In genomic region chr15:74497584-74497983, GRCh38 we compare ENCODE assay signal across 13 cellular contexts. TPM values are rescaled to one million over a fixed set of nuclear protein-coding genes. Genes with fewer than 3 reads are reported as not detected.
DNase-seq lines count a peak whose midpoint lies in the region; ATAC-seq, FAIRE-seq and TF ChIP-seq lines count a peak whose summit lies in the region.
"Had no signal": no experiment of that assay in that cellular context is flagged by ENCODE, and none has a peak within 500 bp of the region (broad histone marks: within the 10 kb centered on the region; RNA-seq: fewer than 3 reads in every experiment).

No MANE protein-coding gene starts in this region.

- no peak for TF ChIP-seq CTCF in bronchial epithelial cell (IDR thresholded peaks at IDR 0.05; ENCODE audit: insufficient read depth, low read length, severe bottlenecking)

- intact Hi-C loops in posterior cingulate gyrus (cut with DNase I) = no loop called here

- H3K27me3 ChIP-seq in bronchial epithelial cell (ENCODE audit: control insufficient read depth, insufficient read depth, low read length) = no peaks in the 10 kb centered on the region

- ATAC-seq in HG03521 (IDR thresholded peaks at IDR 0.05; ENCODE audit: unreplicated experiment) = no peak
- no peak for ATAC-seq in GM19455 (IDR thresholded peaks at IDR 0.05; ENCODE audit: unreplicated experiment)
- ATAC-seq: K562 had no signal

- H3K4me3 ChIP-seq in bronchial epithelial cell (ENCODE audit: low read depth, low read length) = no peak overlapping the region
- H3K4me3 ChIP-seq: K562 had no signal

- no peaks in the 10 kb centered on the region for H3K36me3 ChIP-seq in bronchial epithelial cell (ENCODE audit: control insufficient read depth, insufficient read depth, low read length)

- peak; percentile 91 for DNase-seq in COR-L47 (lab: John Stamatoyannopoulos, UW)
- peak; percentile 67 for DNase-seq in NCI-H1092 (lab: John Stamatoyannopoulos, UW)
- DNase-seq in NCI-H446 treated with DMSO at 0.1 percent for 48 hours (lab: John Stamatoyannopoulos, UW) = peak; percentile 57
- DNase-seq in bronchial epithelial cell (ENCODE audit: low read depth) = peak; percentile 93
- DNase-seq in MV-4-11 (lab: John Stamatoyannopoulos, UW) = no peak
- no peak for DNase-seq in posterior cingulate gyrus
- DNase-seq: activated CD8-positive, alpha-beta memory T cell treated with anti-CD3 and anti-CD28 coated beads for 24 hours; amniotic stem cell; stimulated activated CD4-positive, alpha-beta T cell treated with anti-CD3 and anti-CD28 coated beads, Interleukin-1b, Interleukin-23, amount 100 ng/mL, for 48 hours had no signal

- FAIRE-seq in bronchial epithelial cell (lab: Jason Lieb, UNC) = no peak
- FAIRE-seq: endometrium, K562 had no signal

RNA-seq across cellular contexts. Expression of gene UBL7, which starts 36.6 kb away (rescaled TPM):
- 21.6 and 22.1 TPM in 2 replicates for total RNA-seq in bronchial epithelial cell

RNA-seq across cellular contexts. Expression of gene ARID3B, which starts 43.4 kb away (rescaled TPM):
- total RNA-seq in bronchial epithelial cell = 3.4 and 4.7 TPM in 2 replicates

Comparison
In these comparisons a context has a peak if more than half of its experiments do, and no peak if none do; other contexts are left out.
1. DNase-seq: peak in COR-L47 (single experiment), NCI-H1092 (single experiment), NCI-H446 treated with DMSO at 0.1 percent for 48 hours (single experiment) and bronchial epithelial cell (single experiment); none in MV-4-11 (single experiment) and posterior cingulate gyrus (0 of 10).